In genomic region chr9:14353222-14354056, GRCh38 we compare ENCODE assay signal across 8 cellular contexts. TPM values are rescaled to one million over a fixed set of nuclear protein-coding genes. Genes with fewer than 3 reads are reported as not detected.
DNase-seq lines count a peak whose midpoint lies in the region; ATAC-seq lines count a peak whose summit lies in the region.

No MANE protein-coding gene starts in this region.

- ATAC-seq in HG03342 (IDR thresholded peaks at IDR 0.05; ENCODE audit: unreplicated experiment): peak; percentile 84

- DNase-seq in C1 segment of cervical spinal cord (lab: John Stamatoyannopoulos, UW) (peak in 12 of 14 donors; percentile 7 to 92 (median 82)), GM19240 (ENCODE audit: insufficient read length, low spot score) (peak; percentile 70), NCI-H510A (lab: John Stamatoyannopoulos, UW) (peak; percentile 48), dermis blood vessel endothelial cell (peak; percentile 95), medulla oblongata (ENCODE audit: extremely low spot score) (peak; percentile 96)
- DNase-seq in activated CD4-positive, alpha-beta T cell treated with anti-CD3 and anti-CD28 coated beads, Interleukin-2, amount 50 U/mL, for 48 hours: peak; percentile 88 to 89
- peak; percentile 11 for DNase-seq in stimulated activated CD8-positive, alpha-beta memory T cell treated with anti-CD3 and anti-CD28 coated beads, Interleukin-12 subunit alpha, Interleukin-12 subunit beta, amount 100 ng/mL, for 4 hours (ENCODE audit: low read depth)

RNA-seq across cellular contexts. Expression of gene NFIB, which starts 39.5 kb away (rescaled TPM):
- 153 and 193 TPM in 2 replicates for total RNA-seq in dermis blood vessel endothelial cell

Comparison
In these comparisons a context has a peak if more than half of its experiments do, and no peak if none do; other contexts are left out.
1. Peak in every context shown above with its lines: DNase-seq and ATAC-seq.
2. DNase-seq: peak in every context shown above with its lines; median percentile 96 in medulla oblongata; 95 in dermis blood vessel endothelial cell; 88 in activated CD4-positive, alpha-beta T cell treated with anti-CD3 and anti-CD28 coated beads, Interleukin-2, amount 50 U/mL, for 48 hours; 82 in C1 segment of cervical spinal cord; 70 in GM19240; 48 in NCI-H510A; 11 in stimulated activated CD8-positive, alpha-beta memory T cell treated with anti-CD3 and anti-CD28 coated beads, Interleukin-12 subunit alpha, Interleukin-12 subunit beta, amount 100 ng/mL, for 4 hours.